In the genomic region with DNA sequence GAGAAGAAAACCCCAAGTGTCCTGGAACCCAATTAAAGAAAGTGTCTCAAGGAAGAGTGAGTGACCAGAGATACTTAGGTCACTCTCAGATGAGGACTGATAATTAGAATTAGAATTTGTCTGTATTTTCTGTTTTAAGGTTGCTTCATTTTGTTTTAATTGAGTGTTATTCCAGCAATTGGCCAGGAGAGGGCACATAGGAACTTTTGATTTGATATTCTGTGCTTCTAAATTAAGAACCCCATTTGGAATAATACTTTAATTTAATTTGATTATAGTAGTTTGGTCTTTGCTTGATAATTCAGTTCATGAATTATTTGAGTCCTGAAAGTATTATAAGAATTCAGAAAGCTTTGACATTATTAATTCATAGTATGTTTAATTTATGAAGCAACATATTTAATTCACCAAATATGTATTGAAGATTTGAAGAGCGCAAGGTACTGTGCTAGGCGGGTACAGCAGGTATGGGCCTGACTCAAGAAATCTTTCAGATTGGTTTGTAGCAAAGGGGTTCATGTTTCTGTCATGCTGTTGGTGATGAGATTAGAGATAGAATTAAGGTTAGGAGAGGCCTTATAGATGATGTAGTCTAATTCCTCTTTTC, we compare ENCODE assay signal across 8 cellular contexts. TPM values are rescaled to one million over a fixed set of nuclear protein-coding genes. Genes with fewer than 3 reads are reported as not detected.
DNase-seq lines count a peak whose midpoint lies in the region; ATAC-seq and TF ChIP-seq lines count a peak whose summit lies in the region.

No MANE protein-coding gene starts in this region.

- no peak overlapping the region for H3K4me3 ChIP-seq in Karpas-422 (ENCODE audit: low read length)

- CTCF ChIA-PET in Calu3 (lab: Charles Lee) (no interaction called here), T-cell (lab: Charles Lee) (interaction anchor here (0.5 to 0.7 kb wide), 3 partner anchors 7 to 498 kb away, joined by 3 to 4 read pairs (median 4); no protein-coding TSS in a partner anchor)

- TF ChIP-seq CTCF in Calu3 (IDR thresholded peaks at IDR 0.05; ENCODE audit: unreplicated experiment) (peak; percentile 54), chondrocyte (IDR thresholded peaks at IDR 0.05) (peak; percentile 87), neural crest cell (conservative IDR thresholded peaks at IDR 0.05) (peak; percentile 77)

- ATAC-seq in T-cell (replicated peaks in 1 of 4), result no peak
- no peak for ATAC-seq in GM18505 (IDR thresholded peaks at IDR 0.05; ENCODE audit: unreplicated experiment)
- no peak for ATAC-seq in HG02798 (IDR thresholded peaks at IDR 0.05; ENCODE audit: poor library complexity, unreplicated experiment)

- no TSS peak for BruUV-seq in Calu3 (replicated peaks; lab: Mats Ljungman, UMichigan)

- H3K4me3 Mint-ChIP-seq in Calu3 (ENCODE audit: low read depth, unreplicated experiment), result no peak overlapping the region
- no peak overlapping the region for H3K4me3 Mint-ChIP-seq in chondrocyte (ENCODE audit: unreplicated experiment)
- no peak overlapping the region for H3K4me3 Mint-ChIP-seq in neural crest cell
- no peak overlapping the region for H3K4me3 Mint-ChIP-seq in T-cell

- H4K20me1 ChIP-seq in Karpas-422 (ENCODE audit: insufficient read depth, low read depth, low read length), result 0 out of 2 replicates have a peak, but pooled peaks cover 4% of the 10 kb centered on the region

- H3K27ac Mint-ChIP-seq in Calu3 (ENCODE audit: unreplicated experiment), result no peak overlapping the region
- H3K27ac Mint-ChIP-seq in chondrocyte (ENCODE audit: unreplicated experiment), result no peak overlapping the region
- H3K27ac Mint-ChIP-seq in neural crest cell (ENCODE audit: unreplicated experiment), result no peak overlapping the region
- H3K27ac Mint-ChIP-seq in T-cell, result no peak overlapping the region

- POLR2A ChIA-PET in T-cell (lab: Charles Lee), result no interaction called here

- no peak overlapping the region for H3K9ac ChIP-seq in Karpas-422 (ENCODE audit: low read length)

- intact Hi-C loops in Calu3 (cut with micrococcal nuclease; ENCODE audit: unreplicated experiment), result loop anchor here (1.0 to 10.0 kb wide), 4 partner anchors 57 to 295 kb away; no protein-coding TSS in a partner anchor

- H3K27me3 ChIP-seq in Karpas-422 (ENCODE audit: low read length), result no peaks in the 10 kb centered on the region

- peaks cover 97% of the 10 kb centered on the region for H3K79me2 ChIP-seq in Karpas-422 (ENCODE audit: low read length)

- no peaks in the 10 kb centered on the region for H3K9me3 ChIP-seq in Karpas-422 (ENCODE audit: low read length)

- H3K4me1 Mint-ChIP-seq in Calu3 (ENCODE audit: low read depth, unreplicated experiment) (peaks cover 8% of the 10 kb centered on the region), chondrocyte (ENCODE audit: low read depth) (peaks cover 16% of the 10 kb centered on the region), neural crest cell (peaks cover 25% of the 10 kb centered on the region), T-cell (peaks cover 53 to 57% (median 54%) of the 10 kb centered on the region in 3 donors)

- H3K9me3 Mint-ChIP-seq in Calu3 (ENCODE audit: low read depth, unreplicated experiment) (no peaks in the 10 kb centered on the region), chondrocyte (ENCODE audit: low read depth) (no peaks in the 10 kb centered on the region), neural crest cell (no peaks in the 10 kb centered on the region), T-cell (no peaks in the 10 kb centered on the region)

- peaks cover 13% of the 10 kb centered on the region; the same call in 1 of the 2 replicates for H3K36me3 ChIP-seq in Karpas-422 (ENCODE audit: insufficient read depth, low read length)

- H3K9me2 ChIP-seq in Karpas-422 (replicated peaks; ENCODE audit: insufficient read depth, low read length), result no peaks in the 10 kb centered on the region

- H3K27me3 Mint-ChIP-seq in Calu3 (ENCODE audit: unreplicated experiment) (no peaks in the 10 kb centered on the region), chondrocyte (ENCODE audit: low read depth) (no peaks in the 10 kb centered on the region), neural crest cell (ENCODE audit: low read depth) (no peaks in the 10 kb centered on the region), T-cell (no peaks in the 10 kb centered on the region)

- no peak for TF ChIP-seq POLR2A in GM18505 (IDR thresholded peaks at IDR 0.05; ENCODE audit: borderline replicate concordance, extremely low read depth, insufficient read depth, insufficient read length)

- no peak overlapping the region for H2AFZ ChIP-seq in Karpas-422 (ENCODE audit: low read length)

- peaks cover 11% of the 10 kb centered on the region for H3K36me3 Mint-ChIP-seq in Calu3 (ENCODE audit: insufficient read depth, unreplicated experiment)
- H3K36me3 Mint-ChIP-seq in chondrocyte (ENCODE audit: low read depth), result no peaks in the 10 kb centered on the region
- no peaks in the 10 kb centered on the region for H3K36me3 Mint-ChIP-seq in neural crest cell (ENCODE audit: low read depth)
- peaks cover 14% of the 10 kb centered on the region for H3K36me3 Mint-ChIP-seq in T-cell

- H3K4me1 ChIP-seq in Karpas-422 (ENCODE audit: low read length), result peaks cover 25% of the 10 kb centered on the region

- H3K4me2 ChIP-seq in Karpas-422 (ENCODE audit: low read depth, low read length, poor library complexity, severe bottlenecking), result no peak overlapping the region

- no peak overlapping the region for H3K27ac ChIP-seq in Karpas-422 (ENCODE audit: low read length)

- no peak for DNase-seq in Calu3
- peak; percentile 74 for DNase-seq in Karpas-422
- no peak for DNase-seq in chondrocyte (ENCODE audit: low spot score)
- no peak for DNase-seq in neural crest cell (ENCODE audit: low read depth, low spot score)
- DNase-seq in T-cell, result no peak
- no peak for DNase-seq in activated naive CD4-positive, alpha-beta T cell treated with anti-CD3 and anti-CD28 coated beads, Interleukin-2, amount 50 U/mL, for 16 hours

RNA-seq across cellular contexts. Expression of a gene that starts 4.9 kb away (rescaled TPM):
- total RNA-seq in Calu3 (2022) (73.8 and 80.6 TPM in 2 replicates), chondrocyte (34.6 to 41.5 TPM (median 38.2 TPM) in 3 replicates), neural crest cell (59.5 and 62.4 TPM in 2 replicates), T-cell (10 to 100 TPM; 19.5 to 30.9 (median 26.1) TPM)
- 21.3 and 35.0 TPM in 2 replicates for total RNA-seq in Karpas-422 (2014; rRNA removed; shearing (Covaris generic); ENCODE audit: low replicate concordance)

RNA-seq across cellular contexts. Expression of a gene that starts 7.8 kb away (rescaled TPM):
- total RNA-seq in Calu3 (2022) (27.7 and 30.5 TPM in 2 replicates), chondrocyte (12.2 to 19.2 TPM (median 12.5 TPM) in 3 replicates), neural crest cell (34.3 and 35.3 TPM in 2 replicates), T-cell (10 to 100 TPM in 3 of 5 donors, 1 to 10 TPM in 2; 6.8 to 17.6 (median 14.8) TPM)
- 19.3 and 20.8 TPM in 2 replicates for total RNA-seq in Karpas-422 (2014; rRNA removed; shearing (Covaris generic); ENCODE audit: low replicate concordance)
